ENCODE assay signal across 29 cellular contexts in the genomic region with DNA sequence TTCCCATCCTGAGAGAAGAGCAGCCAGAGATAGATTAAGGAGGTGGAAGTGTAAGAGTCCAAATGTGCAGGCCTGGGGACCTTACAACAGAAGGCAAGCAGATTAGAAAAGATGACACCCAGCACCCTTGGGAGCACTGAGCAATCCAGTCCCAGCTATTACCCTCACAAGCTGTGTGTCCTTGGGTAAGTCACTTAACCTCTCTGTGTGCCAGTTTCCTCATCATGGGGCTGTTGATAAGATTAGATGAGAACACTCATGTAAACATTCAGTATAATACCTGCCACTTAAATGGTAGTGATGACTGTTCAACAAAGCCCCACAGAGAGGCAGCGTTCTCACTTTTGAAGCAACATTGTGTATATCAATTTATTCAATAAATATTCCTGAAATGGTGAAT.
"Had no signal": no experiment of that assay in that cellular context is flagged by ENCODE, and none has a peak within 500 bp of the region (broad histone marks: within the 10 kb centered on the region; RNA-seq: fewer than 3 reads in every experiment).

No MANE protein-coding gene starts in this region.

- ATAC-seq: activated CD8-positive, alpha-beta memory T cell treated with anti-CD3 and anti-CD28 coated beads, Interleukin-2, amount 10 ng/mL, durations not matched to agents 7 days and 5 days; activated CD8-positive, alpha-beta T cell treated with anti-CD3 and anti-CD28 coated beads, Interleukin-2, amount 10 ng/mL, durations not matched to agents 7 days and 5 days; body of pancreas; esophagus mucosa; foreskin keratinocyte; heart left ventricle had no signal

- DNase-seq: activated B cell treated with CpG ODN at 0.5 μM for 24 hours; activated CD4-positive, alpha-beta T cell treated with anti-CD3 and anti-CD28 coated beads, Interleukin-2, amount 50 U/mL, for 1 hour; activated CD8-positive, alpha-beta memory T cell treated with anti-CD3 and anti-CD28 coated beads, Interleukin-2, amount 10 ng/mL, durations not matched to agents 7 days and 5 days; activated CD8-positive, alpha-beta T cell treated with anti-CD3 and anti-CD28 coated beads, Interleukin-2, amount 10 ng/mL, durations not matched to agents 7 days and 5 days; activated effector memory CD4-positive, alpha-beta T cell treated with Interleukin-2 at 50 U/mL for 16 hours; activated naive CD4-positive, alpha-beta T cell treated with Interleukin-2 at 50 U/mL for 16 hours; activated naive CD8-positive, alpha-beta T cell treated with anti-CD3 and anti-CD28 coated beads for 36 hours; activated T-cell treated with anti-CD3 and anti-CD28 coated beads for 4 hours; aorta; body of pancreas; cortex of kidney; foreskin keratinocyte; heart left ventricle; hypothalamus; immature natural killer cell; naive B cell; nephron progenitor cell; ovary; stimulated activated CD4-positive, alpha-beta T cell treated with anti-CD3 and anti-CD28 coated beads, Interleukin-15, amount 100 ng/mL, for 24 hours; stimulated activated CD4-positive, alpha-beta T cell treated with anti-CD3 and anti-CD28 coated beads, Interleukin-2, amount 100 ng/mL, for 24 hours; stimulated activated naive CD4-positive, alpha-beta T cell treated with Interleukin-2 at 50 U/mL for 16 hours; transverse colon had no signal

- H3K4me3 ChIP-seq: adrenal gland, body of pancreas, cardiac muscle cell, heart left ventricle, ovary, prostate gland, right atrium auricular region, transverse colon had no signal

- H3K4me1 ChIP-seq: adrenal gland, body of pancreas, foreskin keratinocyte, heart left ventricle, prostate gland, right atrium auricular region, transverse colon had no signal

- H3K36me3 ChIP-seq: adrenal gland, cardiac muscle cell, heart left ventricle, neutrophil, ovary, prostate gland, right atrium auricular region, transverse colon had no signal

- H3K27ac ChIP-seq: adrenal gland, body of pancreas, cardiac muscle cell, foreskin keratinocyte, heart left ventricle, neutrophil, ovary, prostate gland, right atrium auricular region, transverse colon had no signal

- H3K27me3 ChIP-seq: adrenal gland, body of pancreas, cardiac muscle cell, foreskin keratinocyte, neutrophil, ovary, right atrium auricular region, transverse colon had no signal

- FAIRE-seq: endothelial cell of umbilical vein had no signal

- H3K9me3 ChIP-seq: adrenal gland, body of pancreas, neutrophil, ovary, prostate gland, right atrium auricular region, transverse colon had no signal
